9 cellular contexts compared by ENCODE assay signal in genomic region chr3:99920530-99921376, GRCh38.
A peak's percentile ranks its signal among the peaks of the same experiment; 100 is the strongest.
DNase-seq lines count a peak whose midpoint lies in the region; ATAC-seq, FAIRE-seq and TF ChIP-seq lines count a peak whose summit lies in the region.
"Had no signal": no experiment of that assay in that cellular context is flagged by ENCODE, and none has a peak within 500 bp of the region (broad histone marks: within the 10 kb centered on the region; RNA-seq: fewer than 3 reads in every experiment).

No MANE protein-coding gene starts in this region.

- H4K91ac ChIP-seq in H1 (replicated peaks; ENCODE audit: insufficient read length, low read length): peak overlapping the region; percentile 45

- H2AK5ac ChIP-seq in H1 (ENCODE audit: low read depth, low read length): peak overlapping the region; percentile 97; the same call in 1 of the 2 replicates

- H3K14ac ChIP-seq in H1 (ENCODE audit: insufficient read length): no peak overlapping the region

- FAIRE-seq in H1 (lab: Jason Lieb, UNC): no peak

- H2AFZ ChIP-seq in H1 (ENCODE audit: low read length): no peak overlapping the region

- H2BK20ac ChIP-seq in H1 (ENCODE audit: low read length): no peak overlapping the region

- H4K8ac ChIP-seq in H1 (ENCODE audit: extremely low read depth, insufficient read depth, low read length): no peak overlapping the region

- peak overlapping the region; percentile 83; the same call in 1 of the 2 replicates for H2BK15ac ChIP-seq in H1 (ENCODE audit: low read length)

- no peaks in the 10 kb centered on the region for H3K27me3 ChIP-seq in H1 (replicated peaks in 1 of 4; ENCODE audit: control insufficient read depth in 3 of 4, extremely low read depth in 1 of 4, insufficient read depth in 3 of 4, low read length in 3 of 4)

- no peaks in the 10 kb centered on the region for H4K20me1 ChIP-seq in H1 (replicated peaks in 1 of 2; ENCODE audit: control insufficient read depth in 1 of 2, insufficient read depth in 2 of 2, low read length in 2 of 2)

- no peak for TF ChIP-seq POLR2A in H1 (IDR thresholded peaks at IDR 0.05; ENCODE audit: control extremely low read depth in 1 of 2, low read depth in 2 of 2, low read length in 2 of 2)

- TF ChIP-seq RAD21 in H1 (IDR thresholded peaks at IDR 0.05 in 1 of 2, conservative IDR thresholded peaks at IDR 0.05 in 1 of 2; ENCODE audit: low read depth in 2 of 2, low read length in 2 of 2): 0 out of 4 replicates have a peak, but pooled peaks of 1 of the 2 experiments have one; percentile 2

- no peak overlapping the region for H3K18ac ChIP-seq in H1 (ENCODE audit: extremely low read depth, low read length)

- POLR2A ChIA-PET in H1 (lab: Charles Lee; ENCODE audit: partially characterized antibody): interaction anchor here (1.0 to 1.1 kb wide), 4 partner anchors 9 to 103 kb away, joined by 3 read pairs; no protein-coding TSS in a partner anchor

- H3K56ac ChIP-seq in H1 (replicated peaks; ENCODE audit: insufficient read length, low read depth, low read length): no peak overlapping the region

- H2BK12ac ChIP-seq in H1 (ENCODE audit: low read depth, low read length): peak overlapping the region; percentile 99

- H3K23me2 ChIP-seq in H1 (ENCODE audit: low read depth, low read length): no peaks in the 10 kb centered on the region

- H3K79me1 ChIP-seq in H1 (ENCODE audit: low read depth, low read length): no peaks in the 10 kb centered on the region

- CTCF ChIA-PET in H1 (lab: Charles Lee; ENCODE audit: partially characterized antibody): interaction anchor here (0.6 to 1.6 kb wide), 5 partner anchors 14 to 785 kb away, joined by 3 to 10 read pairs (median 3); no protein-coding TSS in a partner anchor

- no peak for TF ChIP-seq CTCF in H1 (IDR thresholded peaks at IDR 0.05; ENCODE audit: control extremely low read depth in 1 of 3, insufficient read depth in 1 of 3, low read depth in 1 of 3, low read length in 3 of 3)

- no peak for TF ChIP-seq EP300 in H1 (IDR thresholded peaks at IDR 0.05; ENCODE audit: borderline replicate concordance in 1 of 2, low read depth in 2 of 2, low read length in 2 of 2)

- WGBS in H1 (ENCODE audit: extremely low coverage in 1 of 2, insufficient coverage in 1 of 2, insufficient read length in 1 of 2, insufficient replicate concordance in 2 of 2, low coverage in 1 of 2, low lambda C conversion rate in 2 of 2, missing lambda C conversion rate in 1 of 2), 2 experiments: 69% methylated on average over 9 of the region's 9 CpGs; no CpG with 5 or more reads in 1 of the 2 experiments

- DNase-seq in GM04504 (ENCODE audit: low read depth) (peak; percentile 49), NCI-H446 (lab: John Stamatoyannopoulos, UW) (peak; percentile 30 to 62), H1 (ENCODE audit: low read depth in 1 of 2, low spot score in 2 of 2) (no peak), mucosa of gallbladder (ENCODE audit: low spot score) (peak; percentile 67), SK-N-DZ (ENCODE audit: low spot score) (no peak), inferior parietal cortex (ENCODE audit: extremely low spot score) (no peak), NCI-H146 treated with DMSO at 0.1 percent for 48 hours (lab: John Stamatoyannopoulos, UW; ENCODE audit: unreplicated experiment) (no peak)

- H3K79me2 ChIP-seq in H1 (ENCODE audit: control insufficient read depth in 1 of 2, insufficient read depth in 2 of 2, low read length in 2 of 2): peaks cover 0 to 5% of the 10 kb centered on the region in 2 experiments; a peak in 1 of 4 replicates

- H3K4me3 ChIP-seq in H1 (ENCODE audit: extremely low read depth in 1 of 4, insufficient read depth in 2 of 4, low read depth in 3 of 4, low read length in 4 of 4): no peak overlapping the region

- no peak overlapping the region for H2BK120ac ChIP-seq in H1 (replicated peaks; ENCODE audit: low read depth, low read length)

- H3K4ac ChIP-seq in H1 (replicated peaks; ENCODE audit: insufficient read length, low read depth, low read length): no peak overlapping the region

- H3K36me3 ChIP-seq in H1 (ENCODE audit: control insufficient read depth in 2 of 4, insufficient read depth in 4 of 4, low read length in 3 of 4): no peaks in the 10 kb centered on the region

- no peak overlapping the region for H3K9ac ChIP-seq in H1 (replicated peaks in 1 of 4; ENCODE audit: extremely low read depth in 1 of 4, low read depth in 3 of 4, low read length in 3 of 4)

- H3K23ac ChIP-seq in H1 (ENCODE audit: insufficient read length): no peak overlapping the region

- H3K4me2 ChIP-seq in H1 (ENCODE audit: insufficient read depth in 1 of 2, low read depth in 2 of 2, low read length in 2 of 2): 0 out of 4 replicates have a peak overlapping the region, but pooled peaks of 1 of the 2 experiments have one; percentile 14

- no peaks in the 10 kb centered on the region for H3K9me3 ChIP-seq in H1 (ENCODE audit: insufficient read depth in 2 of 2, low read depth in 1 of 2, low read length in 1 of 2)

- peak overlapping the region; percentile 63 for H2BK5ac ChIP-seq in H1 (ENCODE audit: low read depth, low read length)

- ATAC-seq in GM21619 (IDR thresholded peaks at IDR 0.05; ENCODE audit: unreplicated experiment): no peak
- ATAC-seq: HCT116 had no signal

- H3K4me1 ChIP-seq in H1 (replicated peaks in 1 of 4; ENCODE audit: control insufficient read depth in 3 of 4, insufficient read depth in 4 of 4, low read length in 3 of 4): peaks cover 0 to 15% (median 8%) of the 10 kb centered on the region in 4 experiments; a peak in 5 of 7 replicates

- H3K27ac ChIP-seq in H1 (ENCODE audit: low read depth, low read length): no peak overlapping the region

- no peak overlapping the region for H4K5ac ChIP-seq in H1 (ENCODE audit: insufficient read length, low read depth, low read length)

TF ChIP-seq in H1, 55 proteins besides CTCF, POLR2A, EP300 and RAD21:
- TF ChIP-seq JUN (IDR thresholded peaks at IDR 0.05; ENCODE audit: low read depth, low read length) (peak; percentile 9; the same call in 1 of the 2 replicates), GTF2F1 (IDR thresholded peaks at IDR 0.05; ENCODE audit: borderline replicate concordance, low read depth, low read length) (no peak), EGR1 (IDR thresholded peaks at IDR 0.05; ENCODE audit: borderline replicate concordance, low read depth, low read length) (no peak)

Comparison
In these comparisons a context has a peak if more than half of its experiments do, and no peak if none do; other contexts are left out.
1. DNase-seq: peak in GM04504 (single experiment), NCI-H446 (2 of 2) and mucosa of gallbladder (single experiment); none in H1 (0 of 2), SK-N-DZ (single experiment), inferior parietal cortex (single experiment) and NCI-H146 treated with DMSO at 0.1 percent for 48 hours (single experiment).